In the genomic region with DNA sequence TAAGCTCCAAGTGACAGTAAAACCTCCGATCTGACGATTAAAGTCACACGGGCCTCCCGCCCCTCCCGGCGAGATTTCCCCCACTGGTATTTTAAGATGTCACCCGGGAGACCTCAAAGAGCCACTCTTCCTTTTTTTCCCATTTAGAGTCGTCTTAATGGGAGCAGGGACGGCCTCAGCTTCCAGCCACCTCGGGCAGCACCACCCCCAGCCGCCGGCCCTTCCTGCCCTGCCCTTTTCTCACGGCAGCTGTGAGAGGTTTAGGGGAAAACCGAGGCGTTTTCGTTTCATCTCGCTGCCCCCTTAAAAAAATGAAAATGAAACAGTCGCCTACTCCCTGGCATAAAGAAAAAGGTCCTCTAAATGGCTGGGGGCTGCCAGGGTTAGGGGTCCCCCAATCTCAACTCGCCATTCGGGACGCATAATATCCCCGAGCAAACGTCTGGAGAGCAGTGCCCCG, we compare ENCODE assay signal across 8 cellular contexts. TPM values are rescaled to one million over a fixed set of nuclear protein-coding genes. Genes with fewer than 3 reads are reported as not detected.
A peak's percentile ranks its signal among the peaks of the same experiment; 100 is the strongest.
DNase-seq lines count a peak whose midpoint lies in the region; TF ChIP-seq lines count a peak whose summit lies in the region.

No MANE protein-coding gene starts in this region.

- peaks cover 53% of the 10 kb centered on the region for H4K20me1 ChIP-seq in Loucy (ENCODE audit: insufficient read depth, low read length, poor library complexity, severe bottlenecking)

- peaks cover 48% of the 10 kb centered on the region for H3K4me1 ChIP-seq in Loucy (ENCODE audit: insufficient read depth, low read length, poor library complexity, severe bottlenecking)

- H3K27me3 Mint-ChIP-seq in activated naive CD4-positive, alpha-beta T cell treated with anti-CD3 and anti-CD28 coated beads, Interleukin-2, amount 10 ng/mL, durations not matched to agents 7 days and 5 days = no peaks in the 10 kb centered on the region
- H3K27me3 Mint-ChIP-seq in mesothelial cell of epicardium (ENCODE audit: low read depth) = peaks cover 86% of the 10 kb centered on the region
- H3K27me3 Mint-ChIP-seq in progenitor cell of endocrine pancreas = peaks cover 82% of the 10 kb centered on the region

- CTCF ChIA-PET in activated naive CD4-positive, alpha-beta T cell treated with anti-CD3 and anti-CD28 coated beads, Interleukin-2, amount 10 ng/mL, durations not matched to agents 7 days and 5 days (lab: Charles Lee) = interaction anchor here (0.8 to 11.0 kb wide), 4 partner anchors 54 to 107 kb away, joined by 3 to 114 read pairs (median 3); no protein-coding TSS in a partner anchor

- no peaks in the 10 kb centered on the region for H3K9me3 ChIP-seq in Loucy (ENCODE audit: insufficient read depth, low read depth, low read length)

- peak overlapping the region; percentile 93 for H3K27ac Mint-ChIP-seq in activated naive CD4-positive, alpha-beta T cell treated with anti-CD3 and anti-CD28 coated beads, Interleukin-2, amount 10 ng/mL, durations not matched to agents 7 days and 5 days
- H3K27ac Mint-ChIP-seq in mesothelial cell of epicardium (no peak overlapping the region), progenitor cell of endocrine pancreas (no peak overlapping the region)

- H3K36me3 Mint-ChIP-seq in activated naive CD4-positive, alpha-beta T cell treated with anti-CD3 and anti-CD28 coated beads, Interleukin-2, amount 10 ng/mL, durations not matched to agents 7 days and 5 days = peaks cover 64% of the 10 kb centered on the region
- H3K36me3 Mint-ChIP-seq in mesothelial cell of epicardium (no peaks in the 10 kb centered on the region), progenitor cell of endocrine pancreas (ENCODE audit: insufficient read depth) (no peaks in the 10 kb centered on the region)

- H2AFZ ChIP-seq in Loucy (ENCODE audit: low read length) = no peak overlapping the region

- H3F3A ChIP-seq in Loucy (ENCODE audit: low read depth) = no peaks in the 10 kb centered on the region

- H3K9me3 Mint-ChIP-seq in activated naive CD4-positive, alpha-beta T cell treated with anti-CD3 and anti-CD28 coated beads, Interleukin-2, amount 10 ng/mL, durations not matched to agents 7 days and 5 days = no peaks in the 10 kb centered on the region
- H3K9me3 Mint-ChIP-seq in mesothelial cell of epicardium (no peaks in the 10 kb centered on the region), progenitor cell of endocrine pancreas (ENCODE audit: low read depth) (no peaks in the 10 kb centered on the region)

- H3K4me2 ChIP-seq in Loucy (ENCODE audit: low read depth, low read length, poor library complexity, severe bottlenecking) = peak overlapping the region; percentile 93

- H3K9me2 ChIP-seq in Loucy (replicated peaks; ENCODE audit: low read depth, low read length) = no peaks in the 10 kb centered on the region

- peaks cover 70% of the 10 kb centered on the region for H3K4me1 Mint-ChIP-seq in activated naive CD4-positive, alpha-beta T cell treated with anti-CD3 and anti-CD28 coated beads, Interleukin-2, amount 10 ng/mL, durations not matched to agents 7 days and 5 days
- H3K4me1 Mint-ChIP-seq in mesothelial cell of epicardium (peaks cover 19% of the 10 kb centered on the region), progenitor cell of endocrine pancreas (ENCODE audit: low read depth) (no peaks in the 10 kb centered on the region)

- H3K9ac ChIP-seq in Loucy (ENCODE audit: low read depth, low read length, poor library complexity, severe bottlenecking) = peak overlapping the region; percentile 85

- peak overlapping the region; percentile 93 for H3K4me3 Mint-ChIP-seq in activated naive CD4-positive, alpha-beta T cell treated with anti-CD3 and anti-CD28 coated beads, Interleukin-2, amount 10 ng/mL, durations not matched to agents 7 days and 5 days
- peak overlapping the region; percentile 8 for H3K4me3 Mint-ChIP-seq in mesothelial cell of epicardium
- H3K4me3 Mint-ChIP-seq in progenitor cell of endocrine pancreas (ENCODE audit: low read depth) = no peak overlapping the region

- peaks cover 78% of the 10 kb centered on the region for H3K79me2 ChIP-seq in Loucy (ENCODE audit: insufficient read depth, low read length)

- TF ChIP-seq CTCF in Loucy (conservative IDR thresholded peaks at IDR 0.05; ENCODE audit: low read length) (no peak), mesothelial cell of epicardium (IDR thresholded peaks at IDR 0.05; ENCODE audit: unreplicated experiment) (no peak), progenitor cell of endocrine pancreas (IDR thresholded peaks at IDR 0.05; ENCODE audit: unreplicated experiment) (no peak)

- H3K36me3 ChIP-seq in Loucy (ENCODE audit: insufficient read depth, low read length) = peaks cover 28% of the 10 kb centered on the region; the same call in 1 of the 2 replicates

- H3K4me3 ChIP-seq in Loucy (ENCODE audit: low read length, poor library complexity, severe bottlenecking) = peak overlapping the region; percentile 84

- H3K27me3 ChIP-seq in Loucy (ENCODE audit: insufficient read depth, low read length, poor library complexity, severe bottlenecking) = no peaks in the 10 kb centered on the region

- DNase-seq in DMS53 (lab: John Stamatoyannopoulos, UW) (peak; percentile 55), mesothelial cell of epicardium (ENCODE audit: low spot score in 2 of 2, unreplicated experiment in 2 of 2) (no peak), RKO (ENCODE audit: low spot score) (no peak), progenitor cell of endocrine pancreas (ENCODE audit: low spot score, unreplicated experiment) (no peak), middle frontal gyrus (ENCODE audit: extremely low spot score, low spot score) (no peak), NCI-H146 treated with DMSO at 0.1 percent for 48 hours (lab: John Stamatoyannopoulos, UW; ENCODE audit: unreplicated experiment) (no peak)
- DNase-seq in activated naive CD4-positive, alpha-beta T cell treated with anti-CD3 and anti-CD28 coated beads, Interleukin-2, amount 10 ng/mL, durations not matched to agents 7 days and 5 days = peak; percentile 69

RNA-seq across cellular contexts. Expression of gene RUNX3, which starts 1.4 kb away (rescaled TPM):
- total RNA-seq in mesothelial cell of epicardium (0.07 to 0.13 TPM (median 0.07 TPM) in 3 replicates), progenitor cell of endocrine pancreas (0.07 TPM in 1 of 2 replicates, not detected in the other)

Comparison
In these comparisons a context has a peak if more than half of its experiments do, and no peak if none do; other contexts are left out.
1. DNase-seq: peak in DMS53 (single experiment) and activated naive CD4-positive, alpha-beta T cell treated with anti-CD3 and anti-CD28 coated beads, Interleukin-2, amount 10 ng/mL, durations not matched to agents 7 days and 5 days (single experiment); none in mesothelial cell of epicardium (0 of 2), RKO (single experiment), progenitor cell of endocrine pancreas (single experiment), middle frontal gyrus (single experiment) and NCI-H146 treated with DMSO at 0.1 percent for 48 hours (single experiment).